1 cellular context compared by ENCODE assay signal in the genomic region with DNA sequence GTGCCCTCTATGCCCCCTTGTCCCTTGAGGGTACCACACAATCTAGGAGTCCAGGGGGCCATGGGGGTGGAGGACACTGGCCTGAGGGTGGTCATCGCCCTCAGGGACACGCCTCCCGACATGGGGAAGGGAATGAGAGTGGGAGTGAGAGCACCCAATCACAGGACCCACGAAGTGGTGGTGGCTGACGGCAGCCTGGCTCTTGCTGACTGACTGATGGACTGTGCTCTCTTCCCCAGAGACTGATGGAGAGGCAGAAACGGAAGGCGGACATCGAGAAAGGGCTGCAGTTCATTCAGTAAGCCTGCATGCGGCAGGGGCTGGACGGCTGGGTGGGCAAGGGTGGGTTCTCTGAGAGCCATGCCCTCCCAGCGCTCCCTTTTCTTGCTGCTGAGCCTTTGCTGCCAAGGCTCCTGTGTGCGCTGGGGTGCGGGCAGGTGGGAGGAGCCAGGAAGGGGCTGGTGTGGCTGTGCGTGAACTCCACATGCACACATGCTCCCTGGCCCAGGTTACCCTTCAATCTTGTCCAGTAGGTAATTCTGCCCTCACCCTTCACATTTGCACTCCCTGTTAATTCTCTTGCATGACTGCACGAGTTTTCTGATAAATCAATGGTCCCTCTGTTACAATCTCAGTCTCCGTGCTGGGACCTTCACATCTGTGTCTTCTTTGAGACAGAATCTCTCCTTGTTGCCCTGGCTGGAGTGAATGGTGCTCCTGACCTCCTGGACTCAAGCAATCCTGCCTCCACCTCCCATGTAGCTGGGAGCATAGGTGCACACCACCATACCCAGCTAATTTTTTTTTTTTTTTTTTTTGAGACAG.
TF ChIP-seq lines count a peak whose summit lies in the region.

No MANE protein-coding gene starts in this region.

TF ChIP-seq in H1, 55 proteins besides CTCF, POLR2A, EP300 and RAD21:
- TF ChIP-seq ZNF274 (IDR thresholded peaks at IDR 0.05; ENCODE audit: borderline replicate concordance, extremely low read depth, low read length): no peak
- TF ChIP-seq GABPA (IDR thresholded peaks at IDR 0.05; ENCODE audit: borderline replicate concordance, insufficient read depth, low read length): no peak
- TF ChIP-seq SRF (IDR thresholded peaks at IDR 0.05; ENCODE audit: low read depth, low read length): no peak
- TF ChIP-seq BACH1 (IDR thresholded peaks at IDR 0.05; ENCODE audit: low read length): no peak
- TF ChIP-seq SIX5 (IDR thresholded peaks at IDR 0.05; ENCODE audit: low read depth, low read length): no peak
- TF ChIP-seq NRF1 (IDR thresholded peaks at IDR 0.05; ENCODE audit: low read depth, low read length): no peak
- no peak for TF ChIP-seq EGR1 (IDR thresholded peaks at IDR 0.05; ENCODE audit: borderline replicate concordance, low read depth, low read length)
- TF ChIP-seq, protein P1, sequence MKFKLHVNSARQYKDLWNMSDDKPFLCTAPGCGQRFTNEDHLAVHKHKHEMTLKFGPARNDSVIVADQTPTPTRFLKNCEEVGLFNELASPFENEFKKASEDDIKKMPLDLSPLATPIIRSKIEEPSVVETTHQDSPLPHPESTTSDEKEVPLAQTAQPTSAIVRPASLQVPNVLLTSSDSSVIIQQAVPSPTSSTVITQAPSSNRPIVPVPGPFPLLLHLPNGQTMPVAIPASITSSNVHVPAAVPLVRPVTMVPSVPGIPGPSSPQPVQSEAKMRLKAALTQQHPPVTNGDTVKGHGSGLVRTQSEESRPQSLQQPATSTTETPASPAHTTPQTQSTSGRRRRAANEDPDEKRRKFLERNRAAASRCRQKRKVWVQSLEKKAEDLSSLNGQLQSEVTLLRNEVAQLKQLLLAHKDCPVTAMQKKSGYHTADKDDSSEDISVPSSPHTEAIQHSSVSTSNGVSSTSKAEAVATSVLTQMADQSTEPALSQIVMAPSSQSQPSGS (IDR thresholded peaks at IDR 0.05; ENCODE audit: low read length): no peak
- TF ChIP-seq GTF2F1 (IDR thresholded peaks at IDR 0.05; ENCODE audit: borderline replicate concordance, low read depth, low read length): no peak
- TF ChIP-seq, protein P2, sequence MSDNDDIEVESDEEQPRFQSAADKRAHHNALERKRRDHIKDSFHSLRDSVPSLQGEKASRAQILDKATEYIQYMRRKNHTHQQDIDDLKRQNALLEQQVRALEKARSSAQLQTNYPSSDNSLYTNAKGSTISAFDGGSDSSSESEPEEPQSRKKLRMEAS (IDR thresholded peaks at IDR 0.05): no peak
- no peak for TF ChIP-seq CHD1 (IDR thresholded peaks at IDR 0.05; ENCODE audit: low read depth, low read length)
